In genomic region chr1:29416267-29416666, GRCh38 we compare ENCODE assay signal across 15 cellular contexts.
A peak's percentile ranks its signal among the peaks of the same experiment; 100 is the strongest.
DNase-seq lines count a peak whose midpoint lies in the region; ATAC-seq and TF ChIP-seq lines count a peak whose summit lies in the region.
"Had no signal": no experiment of that assay in that cellular context is flagged by ENCODE, and none has a peak within 500 bp of the region (broad histone marks: within the 10 kb centered on the region; RNA-seq: fewer than 3 reads in every experiment).

No MANE protein-coding gene starts in this region.

- ATAC-seq in Right ventricle myocardium inferior (no peak), upper lobe of left lung (ENCODE audit: low FRiP score in 2 of 2) (no peak), GM19023 (IDR thresholded peaks at IDR 0.05; ENCODE audit: unreplicated experiment) (no peak)
- ATAC-seq: activated CD4-positive, CD25-positive, alpha-beta regulatory T cell treated with anti-CD3 and anti-CD28 coated beads, Interleukin-2, amount 50 U/mL, for 24 hours had no signal

- no peak for TF ChIP-seq POLR2A in breast epithelium (IDR thresholded peaks at IDR 0.05)
- no peak for TF ChIP-seq POLR2A in upper lobe of left lung (IDR thresholded peaks at IDR 0.05)

- no peak for TF ChIP-seq EP300 in upper lobe of left lung (IDR thresholded peaks at IDR 0.05)

- H3K9me3 ChIP-seq in breast epithelium (peaks cover 0 to 4% of the 10 kb centered on the region in 2 donors), upper lobe of left lung (peaks cover 0 to 4% (median 3%) of the 10 kb centered on the region in 4 donors)
- H3K9me3 ChIP-seq: body of pancreas had no signal

- H3K36me3 ChIP-seq in breast epithelium (no peaks in the 10 kb centered on the region), upper lobe of left lung (no peaks in the 10 kb centered on the region)

- DNase-seq in cardiac septum (ENCODE audit: low spot score): peak; percentile 38
- DNase-seq in Right ventricle myocardium inferior (ENCODE audit: missing footprints): no peak
- no peak for DNase-seq in breast epithelium (ENCODE audit: low spot score in 2 of 2)
- DNase-seq in iPS-NIHi11 (ENCODE audit: low spot score): peak; percentile 64
- no peak for DNase-seq in upper lobe of left lung
- DNase-seq in AG20443 (ENCODE audit: low spot score): no peak
- DNase-seq in stimulated activated CD4-positive, alpha-beta T cell treated with anti-CD3 and anti-CD28 coated beads, Interleukin-15, amount 100 ng/mL, for 24 hours: no peak
- DNase-seq: activated CD8-positive, alpha-beta memory T cell treated with anti-CD3 and anti-CD28 coated beads, Interleukin-2, amount 50 U/mL, for 4 hours; body of pancreas; NCI-H187 treated with DMSO at 0.1 percent for 48 hours; NCI-H69; posterior cingulate gyrus; T-helper 1 cell had no signal

- no peak overlapping the region for H3K4me3 ChIP-seq in breast epithelium
- H3K4me3 ChIP-seq in upper lobe of left lung: no peak overlapping the region
- H3K4me3 ChIP-seq: body of pancreas had no signal

- intact Hi-C loops in cardiac septum (cut with DNase I) (no loop called here), Right ventricle myocardium inferior (cut with DNase I) (no loop called here), breast epithelium (cut with DNase I; ENCODE audit: low total_unique reads) (loop anchor here (5.0 kb wide), 1 partner anchor 926 kb away; no protein-coding TSS in a partner anchor)

- H3K4me1 ChIP-seq in breast epithelium (no peaks in the 10 kb centered on the region), upper lobe of left lung (peaks cover 0 to 3% (median 0%) of the 10 kb centered on the region in 4 donors)
- H3K4me1 ChIP-seq: body of pancreas had no signal

- H3K27me3 ChIP-seq in breast epithelium (no peaks in the 10 kb centered on the region), upper lobe of left lung (no peaks in the 10 kb centered on the region)
- H3K27me3 ChIP-seq: body of pancreas had no signal

- TF ChIP-seq CTCF in breast epithelium (IDR thresholded peaks at IDR 0.05) (peak in 1 of 3 donors; percentile 10), upper lobe of left lung (IDR thresholded peaks at IDR 0.05) (peak in 1 of 6 experiments; percentile 11)

- peak overlapping the region; percentile 35 to 36 for H3K27ac ChIP-seq in breast epithelium
- peak overlapping the region in 3 of 4 donors; percentile 45 to 72 (median 66) for H3K27ac ChIP-seq in upper lobe of left lung

- 43 to 50% methylated on average over 5 of the region's 5 CpGs for WGBS in upper lobe of left lung, 2 donors

Comparison
In these comparisons a context has a peak if more than half of its experiments do, and no peak if none do; other contexts are left out.
1. DNase-seq: peak in cardiac septum (single experiment) and iPS-NIHi11 (single experiment); none in Right ventricle myocardium inferior (single experiment), breast epithelium (0 of 2), upper lobe of left lung (0 of 2), AG20443 (single experiment) and stimulated activated CD4-positive, alpha-beta T cell treated with anti-CD3 and anti-CD28 coated beads, Interleukin-15, amount 100 ng/mL, for 24 hours (single experiment).